11 cellular contexts compared by ENCODE assay signal in the genomic region with DNA sequence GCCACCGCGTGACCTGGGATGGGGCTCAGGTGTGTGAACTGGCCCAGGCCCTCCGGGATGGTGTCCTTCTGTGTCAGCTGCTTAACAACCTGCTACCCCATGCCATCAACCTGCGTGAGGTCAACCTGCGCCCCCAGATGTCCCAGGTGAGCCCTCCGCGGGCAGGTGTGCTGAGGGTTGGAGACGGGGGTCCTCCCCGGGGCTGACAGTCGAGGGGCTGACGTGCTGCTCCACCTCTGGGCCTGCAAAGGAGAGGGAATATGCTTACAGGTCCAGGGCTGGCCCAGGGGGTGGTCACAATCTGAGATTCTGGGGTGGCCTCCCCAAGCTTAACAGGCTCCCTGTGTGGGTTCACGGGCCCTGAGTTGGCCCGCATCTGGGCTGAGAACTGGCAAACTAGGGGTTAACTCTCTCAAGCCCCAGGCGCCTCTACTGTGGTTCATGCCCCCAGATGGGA. TPM values are rescaled to one million over a fixed set of nuclear protein-coding genes. Genes with fewer than 3 reads are reported as not detected.
DNase-seq lines count a peak whose midpoint lies in the region; ATAC-seq, FAIRE-seq and TF ChIP-seq lines count a peak whose summit lies in the region.
"Had no signal": no experiment of that assay in that cellular context is flagged by ENCODE, and none has a peak within 500 bp of the region (broad histone marks: within the 10 kb centered on the region; RNA-seq: fewer than 3 reads in every experiment).

No MANE protein-coding gene starts in this region.

- H3K36me3 ChIP-seq in CD4-positive, alpha-beta memory T cell (ENCODE audit: insufficient read depth, low read length) = peaks cover 7% of the 10 kb centered on the region
- H3K36me3 ChIP-seq in neuronal stem cell (replicated peaks in 1 of 2; ENCODE audit: control insufficient read depth in 2 of 2, insufficient read depth in 2 of 2, low read length in 2 of 2) = no peaks in the 10 kb centered on the region
- no peaks in the 10 kb centered on the region for H3K36me3 ChIP-seq in endodermal cell (ENCODE audit: control insufficient read depth, insufficient read depth, low read length)

- H3K4me3 Mint-ChIP-seq in CD4-positive, alpha-beta memory T cell = peak overlapping the region; percentile 88 to 96 (median 94)
- no peak overlapping the region for H3K4me3 Mint-ChIP-seq in endodermal cell

- H2BK5ac ChIP-seq in neuronal stem cell (ENCODE audit: low read length) = peak overlapping the region; percentile 29

- FAIRE-seq in frontal cortex (lab: Jason Lieb, UNC) = no peak
- FAIRE-seq: keratinocyte had no signal

- H3K4me2 ChIP-seq in neuronal stem cell (ENCODE audit: insufficient read depth, low read length, poor library complexity, severe bottlenecking) = no peak overlapping the region

- H3K27me3 Mint-ChIP-seq in CD4-positive, alpha-beta memory T cell = no peaks in the 10 kb centered on the region
- H3K27me3 Mint-ChIP-seq in endodermal cell (ENCODE audit: insufficient read depth) = peaks cover 4% of the 10 kb centered on the region

- no peaks in the 10 kb centered on the region for H3K9me3 ChIP-seq in CD4-positive, alpha-beta memory T cell (ENCODE audit: control insufficient read depth in 1 of 2, low read length in 2 of 2)
- H3K9me3 ChIP-seq in neuronal stem cell (replicated peaks in 1 of 2; ENCODE audit: control insufficient read depth in 2 of 2, insufficient read depth in 1 of 2, low read depth in 1 of 2, low read length in 2 of 2) (no peaks in the 10 kb centered on the region), endodermal cell (ENCODE audit: control insufficient read depth, low read length) (no peaks in the 10 kb centered on the region)

- H3K23ac ChIP-seq in neuronal stem cell (ENCODE audit: low read depth, low read length, poor library complexity) = peak overlapping the region; percentile 81

- DNase-seq in CD4-positive, alpha-beta memory T cell = no peak
- no peak for DNase-seq in activated naive CD4-positive, alpha-beta T cell treated with anti-CD3 and anti-CD28 coated beads, Interleukin-2, amount 50 U/mL, for 72 hours (ENCODE audit: low spot score in 2 of 2)
- no peak for DNase-seq in neuronal stem cell (ENCODE audit: low spot score)
- no peak for DNase-seq in endodermal cell
- DNase-seq in ACHN = no peak
- DNase-seq in frontal cortex (ENCODE audit: low spot score in 2 of 2) = no peak
- DNase-seq in DMS153 treated with DMSO at 0.1 percent for 48 hours (lab: John Stamatoyannopoulos, UW; ENCODE audit: unreplicated experiment) = no peak
- DNase-seq: DMS 273 treated with DMSO at 0.1 percent for 48 hours had no signal

- no peaks in the 10 kb centered on the region for H3K27me3 ChIP-seq in CD4-positive, alpha-beta memory T cell (ENCODE audit: insufficient read depth, low read length)
- H3K27me3 ChIP-seq in neuronal stem cell (ENCODE audit: control insufficient read depth in 3 of 3, insufficient read depth in 3 of 3, low read depth in 1 of 3, low read length in 3 of 3) = peaks cover 0 to 6% (median 4%) of the 10 kb centered on the region in 3 experiments
- no peaks in the 10 kb centered on the region for H3K27me3 ChIP-seq in endodermal cell (ENCODE audit: control insufficient read depth, insufficient read depth, low read length, poor library complexity, severe bottlenecking)

- no peak for TF ChIP-seq CTCF in endodermal cell (conservative IDR thresholded peaks at IDR 0.05)

- H4K91ac ChIP-seq in neuronal stem cell (ENCODE audit: low read depth, low read length, poor library complexity) = no peak overlapping the region

- peak overlapping the region; percentile 87 to 97 (median 96) for H3K27ac Mint-ChIP-seq in CD4-positive, alpha-beta memory T cell
- peak overlapping the region; percentile 87 to 96 for H3K27ac Mint-ChIP-seq in activated naive CD4-positive, alpha-beta T cell treated with anti-CD3 and anti-CD28 coated beads, Interleukin-2, amount 50 U/mL, for 72 hours
- no peak overlapping the region for H3K27ac Mint-ChIP-seq in endodermal cell

- H2BK12ac ChIP-seq in neuronal stem cell (ENCODE audit: low read length) = peak overlapping the region; percentile 63

- ATAC-seq in GM21529 (IDR thresholded peaks at IDR 0.05; ENCODE audit: unreplicated experiment) = peak; percentile 14
- peak in 1 of 2 donors; percentile 27 for ATAC-seq in activated naive CD4-positive, alpha-beta T cell treated with anti-CD3 and anti-CD28 coated beads, Interleukin-2, amount 50 U/mL, for 72 hours

- intact Hi-C loops in CD4-positive, alpha-beta memory T cell (cut with micrococcal nuclease) = loop anchor here (1.0 kb wide), 3 partner anchors 28 to 41 kb away; a partner anchor contains a TSS

- H3K4me1 ChIP-seq in CD4-positive, alpha-beta memory T cell (ENCODE audit: insufficient read depth, low read length) = peaks cover 54% of the 10 kb centered on the region
- no peaks in the 10 kb centered on the region for H3K4me1 ChIP-seq in neuronal stem cell (ENCODE audit: control insufficient read depth in 2 of 2, insufficient read depth in 1 of 2, low read depth in 1 of 2, low read length in 2 of 2)
- no peaks in the 10 kb centered on the region for H3K4me1 ChIP-seq in endodermal cell (ENCODE audit: control insufficient read depth, insufficient read depth, low read length)

- no peak overlapping the region for H3K9ac ChIP-seq in neuronal stem cell (ENCODE audit: low read depth, low read length, poor library complexity)
- H3K9ac ChIP-seq in endodermal cell (ENCODE audit: extremely low read depth, low read length, poor library complexity, severe bottlenecking) = no peak overlapping the region

- H3K18ac ChIP-seq in neuronal stem cell (ENCODE audit: low read length) = no peak overlapping the region

- no peak overlapping the region for H2AK5ac ChIP-seq in neuronal stem cell (ENCODE audit: low read depth, low read length)

- no peaks in the 10 kb centered on the region for H3K9me3 Mint-ChIP-seq in CD4-positive, alpha-beta memory T cell
- H3K9me3 Mint-ChIP-seq in activated naive CD4-positive, alpha-beta T cell treated with anti-CD3 and anti-CD28 coated beads, Interleukin-2, amount 50 U/mL, for 72 hours = peaks cover 7 to 17% of the 10 kb centered on the region in 2 donors
- no peaks in the 10 kb centered on the region for H3K9me3 Mint-ChIP-seq in endodermal cell

- in situ Hi-C loops in ACHN (cut with HindIII; ENCODE audit: low pct_ligation_motif_present, low pct_unique_long_range_greater_than_20kb, low sequenced_read_pairs) = no loop called here

- H3K4ac ChIP-seq in neuronal stem cell (ENCODE audit: low read length) = no peak overlapping the region

- H2AFZ ChIP-seq in neuronal stem cell (ENCODE audit: low read length) = peak overlapping the region; percentile 69

- no CpG with 5 or more reads among the region's 14 CpGs for WGBS in neuronal stem cell (ENCODE audit: extremely low coverage in 2 of 2, insufficient read length in 2 of 2, insufficient replicate concordance in 1 of 2), 2 donors
- 91 to 92% methylated on average over 10 to 14 of the region's 14 CpGs for WGBS in endodermal cell (ENCODE audit: insufficient coverage in 1 of 2, insufficient read length in 1 of 2), 2 experiments

- no peaks in the 10 kb centered on the region for H3K79me1 ChIP-seq in neuronal stem cell (ENCODE audit: low read depth, low read length)

- POLR2A ChIA-PET in CD4-positive, alpha-beta memory T cell (lab: Charles Lee; ENCODE audit: partially characterized antibody) = interaction anchor here (0.7 to 10.7 kb wide), 25 partner anchors 9 to 401 kb away, joined by 3 to 227 read pairs (median 5); a partner anchor contains a TSS

- peak overlapping the region; percentile 19 for H2BK15ac ChIP-seq in neuronal stem cell (ENCODE audit: low read length)

- CTCF ChIA-PET in CD4-positive, alpha-beta memory T cell (lab: Charles Lee; ENCODE audit: partially characterized antibody) = interaction anchor here (0.8 to 5.4 kb wide), 7 partner anchors 18 to 256 kb away, joined by 3 to 46 read pairs (median 6); a partner anchor contains a TSS

- no peak overlapping the region for H3K14ac ChIP-seq in neuronal stem cell (ENCODE audit: low read length)

- H2BK120ac ChIP-seq in neuronal stem cell (ENCODE audit: low read depth, low read length) = peak overlapping the region; percentile 28

- no peak overlapping the region for H4K8ac ChIP-seq in neuronal stem cell (ENCODE audit: low read depth, low read length)

- peak overlapping the region; percentile 81 for H3K27ac ChIP-seq in CD4-positive, alpha-beta memory T cell (ENCODE audit: low read depth, low read length)
- no peak overlapping the region for H3K27ac ChIP-seq in neuronal stem cell (replicated peaks; ENCODE audit: low read length)
- no peak overlapping the region for H3K27ac ChIP-seq in endodermal cell (ENCODE audit: low read depth, low read length)

- H3K36me3 Mint-ChIP-seq in CD4-positive, alpha-beta memory T cell = peaks cover 25 to 34% of the 10 kb centered on the region in 2 donors
- peaks cover 24 to 47% of the 10 kb centered on the region in 2 donors for H3K36me3 Mint-ChIP-seq in activated naive CD4-positive, alpha-beta T cell treated with anti-CD3 and anti-CD28 coated beads, Interleukin-2, amount 50 U/mL, for 72 hours
- H3K36me3 Mint-ChIP-seq in endodermal cell (ENCODE audit: low read depth) = no peaks in the 10 kb centered on the region

- peaks cover 38 to 72% (median 51%) of the 10 kb centered on the region in 4 donors for H3K4me1 Mint-ChIP-seq in CD4-positive, alpha-beta memory T cell
- no peaks in the 10 kb centered on the region for H3K4me1 Mint-ChIP-seq in endodermal cell

- peak overlapping the region; percentile 80 to 96 for H3K4me3 ChIP-seq in CD4-positive, alpha-beta memory T cell (ENCODE audit: low read length in 2 of 2)
- H3K4me3 ChIP-seq in neuronal stem cell (ENCODE audit: low read length in 2 of 2) = no peak overlapping the region
- H3K4me3 ChIP-seq in endodermal cell (ENCODE audit: low read length) = no peak overlapping the region

RNA-seq across cellular contexts. Expression of a gene that starts 0.4 kb away (rescaled TPM):
- 10 to 100 TPM; 82.5 to 87.6 TPM for total RNA-seq in CD4-positive, alpha-beta memory T cell
- polyA plus RNA-seq in CD4-positive, alpha-beta memory T cell = 10 to 100 TPM; 16.0 to 23.9 TPM
- total RNA-seq in activated naive CD4-positive, alpha-beta T cell treated with anti-CD3 and anti-CD28 coated beads, Interleukin-2, amount 50 U/mL, for 72 hours = 100 to 1,000 TPM in 1 of 2 donors, 10 to 100 TPM in 1; 81.5 to 121 TPM
- polyA plus RNA-seq in neuronal stem cell (2013, experiment 1 of 2) = 0.06 TPM
- polyA plus RNA-seq in neuronal stem cell (2013, experiment 2 of 2) = 0.04 TPM
- total RNA-seq in endodermal cell (not detected), frontal cortex (0.82 TPM)
- not detected for polyA plus RNA-seq in endodermal cell (2013, experiment 1 of 2)
- not detected for polyA plus RNA-seq in endodermal cell (2013, experiment 2 of 2)
- total RNA-seq: HT1080 had no signal

RNA-seq across cellular contexts. Expression of a gene that starts 5.7 kb away (rescaled TPM):
- total RNA-seq in CD4-positive, alpha-beta memory T cell = 10 to 100 TPM; 59.3 to 64.3 TPM
- polyA plus RNA-seq in CD4-positive, alpha-beta memory T cell = 10 to 100 TPM; 26.9 to 37.9 TPM
- total RNA-seq in activated naive CD4-positive, alpha-beta T cell treated with anti-CD3 and anti-CD28 coated beads, Interleukin-2, amount 50 U/mL, for 72 hours = 10 to 100 TPM; 16.4 to 33.0 TPM
- polyA plus RNA-seq in neuronal stem cell (2013, experiment 1 of 2) = 0.18 TPM
- 0.14 TPM for polyA plus RNA-seq in neuronal stem cell (2013, experiment 2 of 2)
- total RNA-seq in endodermal cell (10 to 100 TPM; 10.7 to 16.4 TPM), frontal cortex (0.82 TPM)
- polyA plus RNA-seq in endodermal cell (2013, experiment 1 of 2) = 1.0 TPM
- polyA plus RNA-seq in endodermal cell (2013, experiment 2 of 2) = 1.1 TPM

RNA-seq across cellular contexts. Expression of a gene that starts 33.4 kb away (rescaled TPM):
- total RNA-seq in CD4-positive, alpha-beta memory T cell = 1 to 10 TPM; 6.1 to 6.5 TPM
- polyA plus RNA-seq in CD4-positive, alpha-beta memory T cell = 1 to 10 TPM; 1.1 to 2.0 TPM
- 100 to 1,000 TPM in 1 of 2 donors, 10 to 100 TPM in 1; 47.1 to 109 TPM for total RNA-seq in activated naive CD4-positive, alpha-beta T cell treated with anti-CD3 and anti-CD28 coated beads, Interleukin-2, amount 50 U/mL, for 72 hours
- polyA plus RNA-seq in neuronal stem cell (2013, experiment 1 of 2) = 49.7 TPM
- 50.0 TPM for polyA plus RNA-seq in neuronal stem cell (2013, experiment 2 of 2)
- total RNA-seq in endodermal cell = 100 to 1,000 TPM; 111 to 116 TPM
- 61.0 TPM for polyA plus RNA-seq in endodermal cell (2013, experiment 1 of 2)
- polyA plus RNA-seq in endodermal cell (2013, experiment 2 of 2) = 65.1 TPM
- 2.9 TPM for total RNA-seq in frontal cortex

RNA-seq across cellular contexts. Expression of a gene that starts 35.5 kb away (rescaled TPM):
- total RNA-seq in CD4-positive, alpha-beta memory T cell = 10 to 100 TPM; 75.6 to 85.3 TPM
- polyA plus RNA-seq in CD4-positive, alpha-beta memory T cell = 100 to 1,000 TPM in 1 of 2 donors, 10 to 100 TPM in 1; 99.2 to 183 TPM
- 10 to 100 TPM; 45.4 to 91.8 TPM for total RNA-seq in activated naive CD4-positive, alpha-beta T cell treated with anti-CD3 and anti-CD28 coated beads, Interleukin-2, amount 50 U/mL, for 72 hours
- 54.3 TPM for polyA plus RNA-seq in neuronal stem cell (2013, experiment 1 of 2)
- polyA plus RNA-seq in neuronal stem cell (2013, experiment 2 of 2) = 53.1 TPM
- total RNA-seq in endodermal cell (10 to 100 TPM; 61.4 to 67.2 TPM), frontal cortex (8.6 TPM)
- 36.8 TPM for polyA plus RNA-seq in endodermal cell (2013, experiment 1 of 2)
- polyA plus RNA-seq in endodermal cell (2013, experiment 2 of 2) = 36.6 TPM

RNA-seq across cellular contexts. Expression of a gene that starts 52.4 kb away (rescaled TPM):
- total RNA-seq in CD4-positive, alpha-beta memory T cell = 1 to 10 TPM; 1.5 to 2.2 TPM
- polyA plus RNA-seq in CD4-positive, alpha-beta memory T cell = not detected
- total RNA-seq in activated naive CD4-positive, alpha-beta T cell treated with anti-CD3 and anti-CD28 coated beads, Interleukin-2, amount 50 U/mL, for 72 hours = under 1 TPM; 0.54 to 0.84 TPM
- polyA plus RNA-seq in neuronal stem cell (2013, experiment 1 of 2) = 0.21 TPM
- 0.64 TPM for polyA plus RNA-seq in neuronal stem cell (2013, experiment 2 of 2)
- total RNA-seq in endodermal cell (10 to 100 TPM; 13.7 to 23.5 TPM), frontal cortex (11.4 TPM)
- polyA plus RNA-seq in endodermal cell (2013, experiment 1 of 2) = 1.6 TPM
- polyA plus RNA-seq in endodermal cell (2013, experiment 2 of 2) = 1.8 TPM

Comparison
In these comparisons a context has a peak if more than half of its experiments do, and no peak if none do; other contexts are left out.
1. H3K4me3 ChIP-seq: peak in CD4-positive, alpha-beta memory T cell (2 of 2); none in neuronal stem cell (0 of 2) and endodermal cell (single experiment).
2. RNA of a gene that starts 0.4 kb away (total RNA-seq): 81.5 to 121 TPM in activated naive CD4-positive, alpha-beta T cell treated with anti-CD3 and anti-CD28 coated beads, Interleukin-2, amount 50 U/mL, for 72 hours and 82.5 to 87.6 TPM in CD4-positive, alpha-beta memory T cell; 0.82 TPM in frontal cortex (single experiment) and not detected in endodermal cell; every median in the first group is over 10 times any median in the second.
3. RNA of a gene that starts 33.4 kb away (total RNA-seq): 111 to 116 TPM in endodermal cell and 47.1 to 109 TPM in activated naive CD4-positive, alpha-beta T cell treated with anti-CD3 and anti-CD28 coated beads, Interleukin-2, amount 50 U/mL, for 72 hours; 6.1 to 6.5 TPM in CD4-positive, alpha-beta memory T cell and 2.9 TPM in frontal cortex (single experiment); every median in the first group is over 4 times any median in the second.